ENCODE assay signal across 2 cellular contexts in genomic region chr1:31944205-31945089, GRCh38.
TF ChIP-seq lines count a peak whose summit lies in the region.

No MANE protein-coding gene starts in this region.

TF ChIP-seq in A549, 52 proteins besides CTCF, POLR2A, EP300 and RAD21 (continued from another document and continues in another):
- TF ChIP-seq JUN (IDR thresholded peaks at IDR 0.05) (peak in 1 of 2 experiments; percentile 94; a peak in 4 of 5 replicates), ZFP36 (IDR thresholded peaks at IDR 0.05; ENCODE audit: borderline replicate concordance, partially characterized antibody) (no peak), ESRRA (IDR thresholded peaks at IDR 0.05; ENCODE audit: borderline replicate concordance, low read length) (no peak), KDM5A (IDR thresholded peaks at IDR 0.05) (no peak), MYC (IDR thresholded peaks at IDR 0.05; ENCODE audit: borderline replicate concordance, low read length) (peak; percentile 59; the same call in 1 of the 2 replicates), SREBF2 (IDR thresholded peaks at IDR 0.05) (no peak), CEBPB (IDR thresholded peaks at IDR 0.05) (no peak), EHF (CRISPR knock-in tag; IDR thresholded peaks at IDR 0.05) (no peak), HOXB5 (CRISPR knock-in tag; IDR thresholded peaks at IDR 0.05) (peak; percentile 82), HOXB13 (CRISPR knock-in tag; IDR thresholded peaks at IDR 0.05; ENCODE audit: low read depth) (peak; percentile 37; the same call in 1 of the 2 replicates), TFCP2L1 (CRISPR knock-in tag; IDR thresholded peaks at IDR 0.05) (no peak), KDM1A (IDR thresholded peaks at IDR 0.05; ENCODE audit: low read depth) (no peak), CBX2 (IDR thresholded peaks at IDR 0.05; ENCODE audit: borderline replicate concordance, low read depth) (no peak), EHMT2 (IDR thresholded peaks at IDR 0.05; ENCODE audit: low read depth) (no peak), POLR2AphosphoS2 (conservative IDR thresholded peaks at IDR 0.05; ENCODE audit: low read length) (no peak), MAZ (IDR thresholded peaks at IDR 0.05; ENCODE audit: borderline replicate concordance, low read depth, low read length) (0 out of 2 replicates have a peak, but pooled peaks have one; percentile 36), BHLHE40 (IDR thresholded peaks at IDR 0.05; ENCODE audit: low read depth, low read length) (0 out of 2 replicates have a peak, but pooled peaks have one; percentile 12), ZSCAN20 (CRISPR knock-in tag; IDR thresholded peaks at IDR 0.05) (0 out of 2 replicates have a peak, but pooled peaks have one; percentile 47), PBX3 (IDR thresholded peaks at IDR 0.05) (peak; percentile 77), CHD4 (IDR thresholded peaks at IDR 0.05; ENCODE audit: borderline replicate concordance) (no peak), RARB (CRISPR knock-in tag; IDR thresholded peaks at IDR 0.05) (peak; percentile 27; the same call in 1 of the 2 replicates), ZNF302 (CRISPR knock-in tag; IDR thresholded peaks at IDR 0.05) (peak; percentile 66; the same call in 1 of the 2 replicates), NPAS2 (CRISPR knock-in tag; IDR thresholded peaks at IDR 0.05; ENCODE audit: borderline replicate concordance) (peak; percentile 45; the same call in 1 of the 2 replicates), FOSB (CRISPR knock-in tag; IDR thresholded peaks at IDR 0.05) (0 out of 2 replicates have a peak, but pooled peaks have one; percentile 41), FOSL2 (IDR thresholded peaks at IDR 0.05) (no peak), FOSL2 (CRISPR knock-in tag; IDR thresholded peaks at IDR 0.05) (peak; percentile 37), TP53 (CRISPR knock-in tag; IDR thresholded peaks at IDR 0.05) (no peak), ELK1 (IDR thresholded peaks at IDR 0.05; ENCODE audit: low read depth, low read length) (no peak), NFE2L2 (conservative IDR thresholded peaks at IDR 0.05; ENCODE audit: low read length) (peak; percentile 33; the same call in 1 of the 2 replicates), FOXS1 (CRISPR knock-in tag; IDR thresholded peaks at IDR 0.05) (no peak; the same call in 1 of the 2 replicates), E2F6 (IDR thresholded peaks at IDR 0.05; ENCODE audit: borderline replicate concordance, low read depth) (peak; percentile 97), HOXA7 (CRISPR knock-in tag; IDR thresholded peaks at IDR 0.05) (peak; percentile 68; the same call in 1 of the 2 replicates), CBX8 (IDR thresholded peaks at IDR 0.05) (no peak), BCL3 (IDR thresholded peaks at IDR 0.05) (no peak), JUNB (IDR thresholded peaks at IDR 0.05) (no peak)
- TF ChIP-seq, protein P1, sequence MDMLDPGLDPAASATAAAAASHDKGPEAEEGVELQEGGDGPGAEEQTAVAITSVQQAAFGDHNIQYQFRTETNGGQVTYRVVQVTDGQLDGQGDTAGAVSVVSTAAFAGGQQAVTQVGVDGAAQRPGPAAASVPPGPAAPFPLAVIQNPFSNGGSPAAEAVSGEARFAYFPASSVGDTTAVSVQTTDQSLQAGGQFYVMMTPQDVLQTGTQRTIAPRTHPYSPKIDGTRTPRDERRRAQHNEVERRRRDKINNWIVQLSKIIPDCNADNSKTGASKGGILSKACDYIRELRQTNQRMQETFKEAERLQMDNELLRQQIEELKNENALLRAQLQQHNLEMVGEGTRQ (IDR thresholded peaks at IDR 0.05) = 0 out of 2 replicates have a peak, but pooled peaks have one; percentile 21
- TF ChIP-seq, protein P2, sequence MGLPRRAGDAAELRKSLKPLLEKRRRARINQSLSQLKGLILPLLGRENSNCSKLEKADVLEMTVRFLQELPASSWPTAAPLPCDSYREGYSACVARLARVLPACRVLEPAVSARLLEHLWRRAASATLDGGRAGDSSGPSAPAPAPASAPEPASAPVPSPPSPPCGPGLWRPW (IDR thresholded peaks at IDR 0.05) = no peak

TF ChIP-seq in SK-N-SH treated with all-trans-retinoic acid at 6 μM for 48 hours, 23 proteins besides CTCF, POLR2A, EP300 and RAD21 (continued from another document):
- TF ChIP-seq, protein P3, sequence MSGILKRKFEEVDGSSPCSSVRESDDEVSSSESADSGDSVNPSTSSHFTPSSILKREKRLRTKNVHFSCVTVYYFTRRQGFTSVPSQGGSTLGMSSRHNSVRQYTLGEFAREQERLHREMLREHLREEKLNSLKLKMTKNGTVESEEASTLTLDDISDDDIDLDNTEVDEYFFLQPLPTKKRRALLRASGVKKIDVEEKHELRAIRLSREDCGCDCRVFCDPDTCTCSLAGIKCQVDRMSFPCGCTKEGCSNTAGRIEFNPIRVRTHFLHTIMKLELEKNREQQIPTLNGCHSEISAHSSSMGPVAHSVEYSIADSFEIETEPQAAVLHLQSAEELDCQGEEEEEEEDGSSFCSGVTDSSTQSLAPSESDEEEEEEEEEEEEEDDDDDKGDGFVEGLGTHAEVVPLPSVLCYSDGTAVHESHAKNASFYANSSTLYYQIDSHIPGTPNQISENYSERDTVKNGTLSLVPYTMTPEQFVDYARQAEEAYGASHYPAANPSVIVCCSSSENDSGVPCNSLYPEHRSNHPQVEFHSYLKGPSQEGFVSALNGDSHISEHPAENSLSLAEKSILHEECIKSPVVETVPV (CRISPR knock-in tag; IDR thresholded peaks at IDR 0.05) = no peak
- no peak for TF ChIP-seq CSDC2 (CRISPR knock-in tag; IDR thresholded peaks at IDR 0.05)
- no peak for TF ChIP-seq RARB (CRISPR knock-in tag; IDR thresholded peaks at IDR 0.05)
- TF ChIP-seq ISL1 (CRISPR knock-in tag; IDR thresholded peaks at IDR 0.05) = no peak
- TF ChIP-seq SNAI2 (CRISPR knock-in tag; IDR thresholded peaks at IDR 0.05) = no peak
- TF ChIP-seq ZNF8 (CRISPR knock-in tag; IDR thresholded peaks at IDR 0.05) = no peak
- TF ChIP-seq POU6F1 (CRISPR knock-in tag; IDR thresholded peaks at IDR 0.05; ENCODE audit: borderline replicate concordance, low read depth) = no peak
- TF ChIP-seq, protein P4, sequence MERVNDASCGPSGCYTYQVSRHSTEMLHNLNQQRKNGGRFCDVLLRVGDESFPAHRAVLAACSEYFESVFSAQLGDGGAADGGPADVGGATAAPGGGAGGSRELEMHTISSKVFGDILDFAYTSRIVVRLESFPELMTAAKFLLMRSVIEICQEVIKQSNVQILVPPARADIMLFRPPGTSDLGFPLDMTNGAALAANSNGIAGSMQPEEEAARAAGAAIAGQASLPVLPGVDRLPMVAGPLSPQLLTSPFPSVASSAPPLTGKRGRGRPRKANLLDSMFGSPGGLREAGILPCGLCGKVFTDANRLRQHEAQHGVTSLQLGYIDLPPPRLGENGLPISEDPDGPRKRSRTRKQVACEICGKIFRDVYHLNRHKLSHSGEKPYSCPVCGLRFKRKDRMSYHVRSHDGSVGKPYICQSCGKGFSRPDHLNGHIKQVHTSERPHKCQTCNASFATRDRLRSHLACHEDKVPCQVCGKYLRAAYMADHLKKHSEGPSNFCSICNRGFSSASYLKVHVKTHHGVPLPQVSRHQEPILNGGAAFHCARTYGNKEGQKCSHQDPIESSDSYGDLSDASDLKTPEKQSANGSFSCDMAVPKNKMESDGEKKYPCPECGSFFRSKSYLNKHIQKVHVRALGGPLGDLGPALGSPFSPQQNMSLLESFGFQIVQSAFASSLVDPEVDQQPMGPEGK (CRISPR knock-in tag; IDR thresholded peaks at IDR 0.05; ENCODE audit: borderline replicate concordance) = no peak
- no peak for TF ChIP-seq GLIS3 (CRISPR knock-in tag; IDR thresholded peaks at IDR 0.05)
